Comparison of ENCODE assay signal across 1 cellular context in genomic region chr6:26026833-26027490, GRCh38.
TF ChIP-seq lines count a peak whose summit lies in the region.

No MANE protein-coding gene starts in this region.

TF ChIP-seq in K562, 482 proteins besides CTCF, POLR2A, EP300 and RAD21 (continued from another document and continues in another):
- TF ChIP-seq ARID3A (IDR thresholded peaks at IDR 0.05; ENCODE audit: borderline replicate concordance, low read depth, low read length) (peak; percentile 69; the same call in 1 of the 2 replicates), ZNF263 (CRISPR knock-in tag; IDR thresholded peaks at IDR 0.05; ENCODE audit: borderline replicate concordance) (peak; percentile 65; the same call in 1 of the 2 replicates), TARDBP (IDR thresholded peaks at IDR 0.05) (peak; percentile 85; the same call in 1 of the 2 replicates), CREBBP (IDR thresholded peaks at IDR 0.05; ENCODE audit: low read depth, low read length) (no peak), ETS2 (tag; IDR thresholded peaks at IDR 0.05; ENCODE audit: borderline replicate concordance, poor library complexity, severe bottlenecking) (no peak), ZNF354B (CRISPR knock-in tag; IDR thresholded peaks at IDR 0.05) (no peak), CREB5 (CRISPR knock-in tag; IDR thresholded peaks at IDR 0.05) (peak; percentile 85; the same call in 1 of the 2 replicates), SAFB2 (IDR thresholded peaks at IDR 0.05; ENCODE audit: borderline replicate concordance, low read depth, low read length, severe bottlenecking) (no peak), RBM14 (IDR thresholded peaks at IDR 0.05; ENCODE audit: borderline replicate concordance, insufficient read depth, low read depth, low read length) (no peak), DNMT1 (IDR thresholded peaks at IDR 0.05) (no peak), RBFOX2 (IDR thresholded peaks at IDR 0.05; ENCODE audit: low read depth, low read length) (peak; percentile 99), ZNF639 (CRISPR knock-in tag; conservative IDR thresholded peaks at IDR 0.05 in 1 of 2, IDR thresholded peaks at IDR 0.05 in 1 of 2) (peak in 1 of 2 experiments; percentile 76; a peak in 1 of 4 replicates), TBL1XR1 (IDR thresholded peaks at IDR 0.05; ENCODE audit: low read length in 2 of 2) (peak; percentile 65 to 86; a peak in 3 of 4 replicates), HSF4 (CRISPR knock-in tag; IDR thresholded peaks at IDR 0.05; ENCODE audit: borderline replicate concordance) (no peak), HES1 (IDR thresholded peaks at IDR 0.05; ENCODE audit: low read depth) (no peak), RBM22 (IDR thresholded peaks at IDR 0.05; ENCODE audit: low read depth, low read length, poor library complexity, severe bottlenecking) (peak; percentile 97), HEY1 (CRISPR knock-in tag; IDR thresholded peaks at IDR 0.05; ENCODE audit: borderline replicate concordance) (peak; percentile 14; the same call in 1 of the 2 replicates), ZNF121 (CRISPR knock-in tag; conservative IDR thresholded peaks at IDR 0.05) (0 out of 2 replicates have a peak, but pooled peaks have one; percentile 2), ZNF785 (CRISPR knock-in tag; IDR thresholded peaks at IDR 0.05) (no peak), MED1 (CRISPR knock-in tag; IDR thresholded peaks at IDR 0.05; ENCODE audit: borderline replicate concordance) (peak; percentile 99), SMAD4 (CRISPR knock-in tag; conservative IDR thresholded peaks at IDR 0.05) (0 out of 2 replicates have a peak, but pooled peaks have one; percentile 32), CEBPB (tag; IDR thresholded peaks at IDR 0.05) (no peak), FOXA1 (IDR thresholded peaks at IDR 0.05; ENCODE audit: borderline replicate concordance) (no peak), TFAM (CRISPR knock-in tag; conservative IDR thresholded peaks at IDR 0.05) (no peak), NFYB (IDR thresholded peaks at IDR 0.05; ENCODE audit: extremely low read depth, insufficient read length) (no peak), TRIM24 (IDR thresholded peaks at IDR 0.05) (peak; percentile 46 to 75; a peak in 3 of 4 replicates), RFX7 (CRISPR knock-in tag; IDR thresholded peaks at IDR 0.05) (peak; percentile 93), HDAC2 (IDR thresholded peaks at IDR 0.05) (peak; percentile 76; the same call in 1 of the 2 replicates), SUPT5H (IDR thresholded peaks at IDR 0.05) (peak; percentile 100), MTA1 (IDR thresholded peaks at IDR 0.05; ENCODE audit: borderline replicate concordance) (peak; percentile 81), SRSF9 (IDR thresholded peaks at IDR 0.05; ENCODE audit: borderline replicate concordance, low read depth, low read length) (no peak), GTF2F1 (IDR thresholded peaks at IDR 0.05; ENCODE audit: low read depth, low read length) (peak; percentile 98), MAFK (IDR thresholded peaks at IDR 0.05; ENCODE audit: low read length) (peak; percentile 75), MYC (IDR thresholded peaks at IDR 0.05; ENCODE audit: low read depth, low read length) (peak; percentile 89), MYC (CRISPR knock-in tag; IDR thresholded peaks at IDR 0.05; ENCODE audit: borderline replicate concordance, low read depth) (peak; percentile 88; the same call in 1 of the 2 replicates), PBX2 (CRISPR knock-in tag; IDR thresholded peaks at IDR 0.05; ENCODE audit: low read depth) (no peak; the same call in 1 of the 2 replicates), PBX2 (tag; conservative IDR thresholded peaks at IDR 0.05; ENCODE audit: low read depth) (peak; percentile 87), CBFB (CRISPR knock-in tag; IDR thresholded peaks at IDR 0.05) (0 out of 2 replicates have a peak, but pooled peaks have one; percentile 45), BRD9 (IDR thresholded peaks at IDR 0.05; ENCODE audit: low read depth, partially characterized antibody) (peak; percentile 98), RAD51 (IDR thresholded peaks at IDR 0.05; ENCODE audit: borderline replicate concordance, low read depth) (peak; percentile 77), NUFIP1 (IDR thresholded peaks at IDR 0.05; ENCODE audit: partially characterized antibody) (no peak), ZNF766 (CRISPR knock-in tag; conservative IDR thresholded peaks at IDR 0.05) (peak; percentile 54; the same call in 1 of the 2 replicates), YBX1 (IDR thresholded peaks at IDR 0.05) (no peak), NELFE (IDR thresholded peaks at IDR 0.05; ENCODE audit: insufficient read depth, insufficient read length) (peak; percentile 80), ZFPM2 (CRISPR knock-in tag; IDR thresholded peaks at IDR 0.05) (peak; percentile 46; the same call in 1 of the 2 replicates), E4F1 (CRISPR knock-in tag; IDR thresholded peaks at IDR 0.05; ENCODE audit: borderline replicate concordance) (no peak; the same call in 1 of the 2 replicates), SIX5 (IDR thresholded peaks at IDR 0.05; ENCODE audit: borderline replicate concordance in 1 of 2, insufficient read depth in 1 of 2, low read depth in 1 of 2, low read length in 2 of 2) (no peak)
- TF ChIP-seq, protein P1, sequence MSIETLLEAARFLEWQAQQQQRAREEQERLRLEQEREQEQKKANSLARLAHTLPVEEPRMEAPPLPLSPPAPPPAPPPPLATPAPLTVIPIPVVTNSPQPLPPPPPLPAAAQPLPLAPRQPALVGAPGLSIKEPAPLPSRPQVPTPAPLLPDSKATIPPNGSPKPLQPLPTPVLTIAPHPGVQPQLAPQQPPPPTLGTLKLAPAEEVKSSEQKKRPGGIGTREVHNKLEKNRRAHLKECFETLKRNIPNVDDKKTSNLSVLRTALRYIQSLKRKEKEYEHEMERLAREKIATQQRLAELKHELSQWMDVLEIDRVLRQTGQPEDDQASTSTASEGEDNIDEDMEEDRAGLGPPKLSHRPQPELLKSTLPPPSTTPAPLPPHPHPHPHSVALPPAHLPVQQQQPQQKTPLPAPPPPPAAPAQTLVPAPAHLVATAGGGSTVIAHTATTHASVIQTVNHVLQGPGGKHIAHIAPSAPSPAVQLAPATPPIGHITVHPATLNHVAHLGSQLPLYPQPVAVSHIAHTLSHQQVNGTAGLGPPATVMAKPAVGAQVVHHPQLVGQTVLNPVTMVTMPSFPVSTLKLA (conservative IDR thresholded peaks at IDR 0.05) = peak; percentile 73 to 86
- TF ChIP-seq, protein P2, sequence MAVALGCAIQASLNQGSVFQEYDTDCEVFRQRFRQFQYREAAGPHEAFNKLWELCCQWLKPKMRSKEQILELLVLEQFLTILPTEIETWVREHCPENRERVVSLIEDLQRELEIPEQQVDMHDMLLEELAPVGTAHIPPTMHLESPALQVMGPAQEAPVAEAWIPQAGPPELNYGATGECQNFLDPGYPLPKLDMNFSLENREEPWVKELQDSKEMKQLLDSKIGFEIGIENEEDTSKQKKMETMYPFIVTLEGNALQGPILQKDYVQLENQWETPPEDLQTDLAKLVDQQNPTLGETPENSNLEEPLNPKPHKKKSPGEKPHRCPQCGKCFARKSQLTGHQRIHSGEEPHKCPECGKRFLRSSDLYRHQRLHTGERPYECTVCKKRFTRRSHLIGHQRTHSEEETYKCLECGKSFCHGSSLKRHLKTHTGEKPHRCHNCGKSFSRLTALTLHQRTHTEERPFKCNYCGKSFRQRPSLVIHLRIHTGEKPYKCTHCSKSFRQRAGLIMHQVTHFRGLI (CRISPR knock-in tag; IDR thresholded peaks at IDR 0.05) = no peak
- TF ChIP-seq, protein P3, sequence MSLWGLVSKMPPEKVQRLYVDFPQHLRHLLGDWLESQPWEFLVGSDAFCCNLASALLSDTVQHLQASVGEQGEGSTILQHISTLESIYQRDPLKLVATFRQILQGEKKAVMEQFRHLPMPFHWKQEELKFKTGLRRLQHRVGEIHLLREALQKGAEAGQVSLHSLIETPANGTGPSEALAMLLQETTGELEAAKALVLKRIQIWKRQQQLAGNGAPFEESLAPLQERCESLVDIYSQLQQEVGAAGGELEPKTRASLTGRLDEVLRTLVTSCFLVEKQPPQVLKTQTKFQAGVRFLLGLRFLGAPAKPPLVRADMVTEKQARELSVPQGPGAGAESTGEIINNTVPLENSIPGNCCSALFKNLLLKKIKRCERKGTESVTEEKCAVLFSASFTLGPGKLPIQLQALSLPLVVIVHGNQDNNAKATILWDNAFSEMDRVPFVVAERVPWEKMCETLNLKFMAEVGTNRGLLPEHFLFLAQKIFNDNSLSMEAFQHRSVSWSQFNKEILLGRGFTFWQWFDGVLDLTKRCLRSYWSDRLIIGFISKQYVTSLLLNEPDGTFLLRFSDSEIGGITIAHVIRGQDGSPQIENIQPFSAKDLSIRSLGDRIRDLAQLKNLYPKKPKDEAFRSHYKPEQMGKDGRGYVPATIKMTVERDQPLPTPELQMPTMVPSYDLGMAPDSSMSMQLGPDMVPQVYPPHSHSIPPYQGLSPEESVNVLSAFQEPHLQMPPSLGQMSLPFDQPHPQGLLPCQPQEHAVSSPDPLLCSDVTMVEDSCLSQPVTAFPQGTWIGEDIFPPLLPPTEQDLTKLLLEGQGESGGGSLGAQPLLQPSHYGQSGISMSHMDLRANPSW (CRISPR knock-in tag; IDR thresholded peaks at IDR 0.05) = peak; percentile 77; the same call in 1 of the 2 replicates
